10 cellular contexts compared by ENCODE assay signal in the genomic region with DNA sequence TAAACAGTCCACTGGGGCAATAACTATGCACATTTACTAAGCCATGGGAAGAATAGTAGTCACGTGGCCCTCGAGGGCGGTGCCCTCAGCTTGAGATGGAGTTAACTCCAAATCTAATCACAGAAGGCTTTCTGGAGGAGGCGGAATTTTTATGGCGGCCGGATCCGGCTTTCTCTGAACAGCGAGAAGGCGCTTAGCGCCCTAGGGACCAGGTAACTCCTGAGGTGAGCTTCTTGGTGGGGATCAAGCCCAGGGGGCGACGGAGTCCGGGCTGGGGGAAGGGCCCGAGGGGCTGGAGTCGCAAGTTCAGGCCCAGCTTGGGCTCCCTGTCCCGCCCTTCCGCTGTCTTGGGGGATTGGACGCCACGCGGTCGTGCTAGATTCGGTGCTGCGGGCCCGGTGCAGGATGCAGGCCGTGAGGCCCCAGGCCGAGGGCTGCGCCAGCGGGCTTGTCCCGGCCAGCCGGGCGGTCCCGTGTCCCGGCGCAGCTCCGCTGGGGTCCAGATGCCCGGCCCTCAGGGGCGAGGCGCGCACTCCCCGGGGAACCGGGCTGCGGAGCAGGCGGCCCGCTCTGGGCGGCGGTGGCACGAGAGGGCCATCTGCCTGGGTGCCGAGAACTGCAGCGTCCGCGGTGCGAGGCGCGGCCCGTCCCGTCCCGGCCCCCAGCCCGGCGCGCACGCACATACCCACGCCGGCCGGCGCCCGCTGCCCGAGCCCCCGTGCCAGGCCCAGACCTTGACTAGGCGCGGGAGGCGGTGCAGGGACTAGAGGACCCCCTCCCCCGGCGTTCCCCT. TPM values are rescaled to one million over a fixed set of nuclear protein-coding genes. Genes with fewer than 3 reads are reported as not detected.
DNase-seq lines count a peak whose midpoint lies in the region; ATAC-seq and TF ChIP-seq lines count a peak whose summit lies in the region.
"Had no signal": no experiment of that assay in that cellular context is flagged by ENCODE, and none has a peak within 500 bp of the region (broad histone marks: within the 10 kb centered on the region; RNA-seq: fewer than 3 reads in every experiment).

No MANE protein-coding gene starts in this region.

- H3K4me3 Mint-ChIP-seq in activated naive CD4-positive, alpha-beta T cell treated with anti-CD3 and anti-CD28 coated beads for 36 hours, result peak overlapping the region; percentile 44
- peak overlapping the region; percentile 68 for H3K4me3 Mint-ChIP-seq in natural killer cell treated with Interleukin-12 subunit alpha and Interleukin-12 subunit beta and Interleukin-15 and Interleukin-18, amount 100 ng/mL, for 72 hours

- no peaks in the 10 kb centered on the region for H3K9me3 Mint-ChIP-seq in activated naive CD4-positive, alpha-beta T cell treated with anti-CD3 and anti-CD28 coated beads for 36 hours
- H3K9me3 Mint-ChIP-seq in activated naive CD4-positive, alpha-beta T cell treated with anti-CD3 and anti-CD28 coated beads, Interleukin-2, amount 50 U/mL, for 72 hours, result no peaks in the 10 kb centered on the region
- H3K9me3 Mint-ChIP-seq in natural killer cell treated with Interleukin-12 subunit alpha and Interleukin-12 subunit beta and Interleukin-15 and Interleukin-18, amount 100 ng/mL, for 72 hours, result no peaks in the 10 kb centered on the region

- no peak for ATAC-seq in activated naive CD4-positive, alpha-beta T cell treated with anti-CD3 and anti-CD28 coated beads, Interleukin-2, amount 50 U/mL, for 72 hours
- no peak for ATAC-seq in natural killer cell treated with Interleukin-12 subunit alpha and Interleukin-12 subunit beta and Interleukin-15 and Interleukin-18, amount 100 ng/mL, for 72 hours
- no peak for ATAC-seq in GM21447 (IDR thresholded peaks at IDR 0.05; ENCODE audit: unreplicated experiment)

- H3K27ac ChIP-seq in esophagus squamous epithelium, result peak overlapping the region; percentile 91 to 93 (median 92)
- peak overlapping the region; percentile 92 to 99 for H3K27ac ChIP-seq in uterus
- H3K27ac ChIP-seq: cardiac muscle cell had no signal

- DNase-seq in activated naive CD4-positive, alpha-beta T cell treated with anti-CD3 and anti-CD28 coated beads for 36 hours, result no peak
- no peak for DNase-seq in activated naive CD4-positive, alpha-beta T cell treated with anti-CD3 and anti-CD28 coated beads, Interleukin-2, amount 50 U/mL, for 72 hours (ENCODE audit: low spot score in 2 of 2)
- no peak for DNase-seq in esophagus squamous epithelium (lab: John Stamatoyannopoulos, UW)
- peak; percentile 58 for DNase-seq in natural killer cell treated with Interleukin-12 subunit alpha and Interleukin-12 subunit beta and Interleukin-15 and Interleukin-18, amount 100 ng/mL, for 72 hours (ENCODE audit: low spot score)
- peak in 1 of 2 donors; percentile 36 for DNase-seq in uterus
- DNase-seq in UCSD-AML1 (lab: John Stamatoyannopoulos, UW; ENCODE audit: unreplicated experiment), result no peak
- DNase-seq in DMS153 treated with DMSO at 0.1 percent for 48 hours (lab: John Stamatoyannopoulos, UW; ENCODE audit: unreplicated experiment), result no peak

- CTCF ChIA-PET in activated naive CD4-positive, alpha-beta T cell treated with anti-CD3 and anti-CD28 coated beads for 36 hours (lab: Charles Lee), result interaction anchor here (2.1 kb wide), 1 partner anchor 18 kb away, joined by 9 read pairs; no protein-coding TSS in a partner anchor

- H3K36me3 Mint-ChIP-seq in activated naive CD4-positive, alpha-beta T cell treated with anti-CD3 and anti-CD28 coated beads for 36 hours (ENCODE audit: low read depth), result peaks cover 18% of the 10 kb centered on the region
- H3K36me3 Mint-ChIP-seq in activated naive CD4-positive, alpha-beta T cell treated with anti-CD3 and anti-CD28 coated beads, Interleukin-2, amount 50 U/mL, for 72 hours, result peaks cover 15 to 18% of the 10 kb centered on the region in 2 donors
- H3K36me3 Mint-ChIP-seq in natural killer cell treated with Interleukin-12 subunit alpha and Interleukin-12 subunit beta and Interleukin-15 and Interleukin-18, amount 100 ng/mL, for 72 hours, result peaks cover 11% of the 10 kb centered on the region

- TF ChIP-seq CTCF in esophagus squamous epithelium (IDR thresholded peaks at IDR 0.05), result no peak
- TF ChIP-seq CTCF in uterus (IDR thresholded peaks at IDR 0.05), result no peak

- TF ChIP-seq POLR2A in esophagus squamous epithelium (IDR thresholded peaks at IDR 0.05), result no peak
- no peak for TF ChIP-seq POLR2A in uterus (IDR thresholded peaks at IDR 0.05)

- intact Hi-C loops in activated naive CD4-positive, alpha-beta T cell treated with anti-CD3 and anti-CD28 coated beads for 36 hours (cut with micrococcal nuclease), result loop anchor here (2.0 to 5.0 kb wide), 2 partner anchors 225 to 595 kb away; a partner anchor contains a TSS
- intact Hi-C loops in esophagus squamous epithelium (cut with DNase I) (no loop called here), uterus (cut with DNase I; ENCODE audit: low total_unique reads) (no loop called here)

- H3K4me1 Mint-ChIP-seq in activated naive CD4-positive, alpha-beta T cell treated with anti-CD3 and anti-CD28 coated beads for 36 hours (ENCODE audit: low read depth), result peaks cover 46% of the 10 kb centered on the region
- H3K4me1 Mint-ChIP-seq in natural killer cell treated with Interleukin-12 subunit alpha and Interleukin-12 subunit beta and Interleukin-15 and Interleukin-18, amount 100 ng/mL, for 72 hours (ENCODE audit: low read depth in 2 of 2), result peaks cover 36 to 45% of the 10 kb centered on the region in 2 donors

- H3K27me3 Mint-ChIP-seq in activated naive CD4-positive, alpha-beta T cell treated with anti-CD3 and anti-CD28 coated beads for 36 hours (ENCODE audit: low read depth), result no peaks in the 10 kb centered on the region
- H3K27me3 Mint-ChIP-seq in natural killer cell treated with Interleukin-12 subunit alpha and Interleukin-12 subunit beta and Interleukin-15 and Interleukin-18, amount 100 ng/mL, for 72 hours, result no peaks in the 10 kb centered on the region

- H3K4me1 ChIP-seq in esophagus squamous epithelium (peaks cover 24 to 50% (median 31%) of the 10 kb centered on the region in 3 donors), uterus (peaks cover 16 to 18% of the 10 kb centered on the region in 2 donors)

- H3K27me3 ChIP-seq in esophagus squamous epithelium (no peaks in the 10 kb centered on the region), uterus (no peaks in the 10 kb centered on the region)
- H3K27me3 ChIP-seq: BE2C, cardiac muscle cell had no signal

- peaks cover 0 to 21% (median 0%) of the 10 kb centered on the region in 3 donors for H3K36me3 ChIP-seq in esophagus squamous epithelium
- no peaks in the 10 kb centered on the region for H3K36me3 ChIP-seq in uterus

- WGBS in esophagus squamous epithelium, 2 donors, result 84 to 85% methylated on average over 4 to 10 of the region's 73 CpGs

- H3K27ac Mint-ChIP-seq in activated naive CD4-positive, alpha-beta T cell treated with anti-CD3 and anti-CD28 coated beads for 36 hours, result no peak overlapping the region
- no peak overlapping the region for H3K27ac Mint-ChIP-seq in activated naive CD4-positive, alpha-beta T cell treated with anti-CD3 and anti-CD28 coated beads, Interleukin-2, amount 50 U/mL, for 72 hours
- peak overlapping the region; percentile 85 to 88 for H3K27ac Mint-ChIP-seq in natural killer cell treated with Interleukin-12 subunit alpha and Interleukin-12 subunit beta and Interleukin-15 and Interleukin-18, amount 100 ng/mL, for 72 hours

- H3K4me3 ChIP-seq in esophagus squamous epithelium, result peak overlapping the region in 3 of 4 donors; percentile 85 to 96 (median 91)
- peak overlapping the region; percentile 63 to 64 for H3K4me3 ChIP-seq in uterus
- H3K4me3 ChIP-seq: cardiac muscle cell had no signal

- H3K9me3 ChIP-seq in esophagus squamous epithelium (no peaks in the 10 kb centered on the region), uterus (no peaks in the 10 kb centered on the region)
- H3K9me3 ChIP-seq: BE2C had no signal

RNA-seq across cellular contexts. Expression of a gene that starts 1.7 kb away (rescaled TPM):
- 10 to 100 TPM; 50.2 to 51.7 TPM for total RNA-seq in activated naive CD4-positive, alpha-beta T cell treated with anti-CD3 and anti-CD28 coated beads for 36 hours
- total RNA-seq in activated naive CD4-positive, alpha-beta T cell treated with anti-CD3 and anti-CD28 coated beads, Interleukin-2, amount 50 U/mL, for 72 hours, result 10 to 100 TPM; 62.6 to 80.5 TPM
- 10 to 100 TPM; 24.0 to 39.5 (median 32.2) TPM for total RNA-seq in esophagus squamous epithelium
- 100 to 1,000 TPM in 1 of 2 donors, 10 to 100 TPM in 1; 96.8 to 166 TPM for total RNA-seq in natural killer cell treated with Interleukin-12 subunit alpha and Interleukin-12 subunit beta and Interleukin-15 and Interleukin-18, amount 100 ng/mL, for 72 hours
- total RNA-seq in uterus, result 100 to 1,000 TPM in 2 of 4 donors, 10 to 100 TPM in 2; 24.1 to 132 (median 64.6) TPM

RNA-seq across cellular contexts. Expression of a gene that starts 45.2 kb away (rescaled TPM):
- 1 to 10 TPM in 1 of 2 experiments, under 1 TPM in 1; 0.95 to 1.3 TPM for total RNA-seq in activated naive CD4-positive, alpha-beta T cell treated with anti-CD3 and anti-CD28 coated beads for 36 hours
- total RNA-seq in activated naive CD4-positive, alpha-beta T cell treated with anti-CD3 and anti-CD28 coated beads, Interleukin-2, amount 50 U/mL, for 72 hours, result 1 to 10 TPM in 1 of 2 donors, under 1 TPM in 1; 0.75 to 2.3 TPM
- total RNA-seq in esophagus squamous epithelium (1 to 10 TPM in 3 of 4 donors, under 1 TPM in 1; 0.68 to 5.9 (median 1.9) TPM), uterus (10 to 100 TPM in 1 of 4 donors, 1 to 10 TPM in 1, under 1 TPM in 2; under 0.01 to 18.8 (median 1.5) TPM)
- total RNA-seq in natural killer cell treated with Interleukin-12 subunit alpha and Interleukin-12 subunit beta and Interleukin-15 and Interleukin-18, amount 100 ng/mL, for 72 hours, result 1 to 10 TPM; 1.9 to 2.0 TPM

Comparison
In these comparisons a context has a peak if more than half of its experiments do, and no peak if none do; other contexts are left out.
1. H3K27ac Mint-ChIP-seq: peak in natural killer cell treated with Interleukin-12 subunit alpha and Interleukin-12 subunit beta and Interleukin-15 and Interleukin-18, amount 100 ng/mL, for 72 hours (2 of 2); none in activated naive CD4-positive, alpha-beta T cell treated with anti-CD3 and anti-CD28 coated beads for 36 hours (single experiment) and activated naive CD4-positive, alpha-beta T cell treated with anti-CD3 and anti-CD28 coated beads, Interleukin-2, amount 50 U/mL, for 72 hours (0 of 2).